9 cellular contexts compared by ENCODE assay signal in genomic region chr4:972651-973424, GRCh38. TPM values are rescaled to one million over a fixed set of nuclear protein-coding genes. Genes with fewer than 3 reads are reported as not detected.
DNase-seq lines count a peak whose midpoint lies in the region; ATAC-seq, FAIRE-seq and TF ChIP-seq lines count a peak whose summit lies in the region.
"Had no signal": no experiment of that assay in that cellular context is flagged by ENCODE, and none has a peak within 500 bp of the region (broad histone marks: within the 10 kb centered on the region; RNA-seq: fewer than 3 reads in every experiment).

No MANE protein-coding gene starts in this region.

- H3K4me2 ChIP-seq in HepG2 (ENCODE audit: low read depth, low read length) = peak overlapping the region; percentile 98

- H3K27ac Mint-ChIP-seq in brain = no peak overlapping the region

- peak overlapping the region; percentile 74 to 87 (median 81) for H3K4me3 ChIP-seq in HepG2 (replicated peaks in 1 of 3; ENCODE audit: insufficient read depth in 1 of 3, low read depth in 2 of 3, low read length in 3 of 3)

- POLR2A ChIA-PET in HepG2 (lab: Yijun Ruan, JAX) = interaction anchor here (1.4 kb wide), 2 partner anchors 14 to 41 kb away, joined by 3 to 4 read pairs; partner anchors contain the start of genes GAK, IDUA and TMEM175

- H3K36me3 ChIP-seq in HepG2 (replicated peaks in 1 of 2; ENCODE audit: control insufficient read depth in 1 of 2, insufficient read depth in 2 of 2, low read length in 2 of 2) = no peaks in the 10 kb centered on the region

- FAIRE-seq in HepG2 (lab: Jason Lieb, UNC) = no peak
- FAIRE-seq: frontal cortex had no signal

- no peak for TF ChIP-seq CTCF in brain (conservative IDR thresholded peaks at IDR 0.05)
- TF ChIP-seq CTCF in HepG2 (CRISPR knock-in tag; IDR thresholded peaks at IDR 0.05) = no peak

- no peak overlapping the region for H2AFZ ChIP-seq in HepG2 (ENCODE audit: low read length)

- peaks cover 4% of the 10 kb centered on the region for H3K4me1 Mint-ChIP-seq in brain

- intact Hi-C loops in HepG2 (cut with micrococcal nuclease; ENCODE audit: unreplicated experiment) = loop anchor here (2.0 kb wide), 1 partner anchor 20 kb away; the partner anchor contains the start of gene SLC26A1

- peak overlapping the region; percentile 67 for H3K9ac ChIP-seq in HepG2 (ENCODE audit: insufficient read depth, low read depth, low read length)

- peaks cover 21% of the 10 kb centered on the region for H3K4me1 ChIP-seq in HepG2 (ENCODE audit: insufficient read depth, low read length)

- TF ChIP-seq EP300 in HepG2 (IDR thresholded peaks at IDR 0.05; ENCODE audit: low read depth in 2 of 2, low read length in 2 of 2) (no peak), HepG2 (CRISPR knock-in tag; IDR thresholded peaks at IDR 0.05; ENCODE audit: borderline replicate concordance) (no peak)

- peaks cover 0 to 3% of the 10 kb centered on the region in 2 experiments; a peak in 2 of 5 replicates for H3K27me3 ChIP-seq in HepG2 (ENCODE audit: control insufficient read depth in 1 of 2, insufficient read depth in 2 of 2, low read length in 2 of 2)

- no peaks in the 10 kb centered on the region for H3K79me2 ChIP-seq in HepG2 (ENCODE audit: insufficient read depth, low read length)

- peaks cover 3% of the 10 kb centered on the region; the same call in 1 of the 2 replicates for H4K20me1 ChIP-seq in HepG2 (ENCODE audit: insufficient read depth, low read length)

- DNase-seq in T-helper 22 cell (ENCODE audit: low read depth) (peak; percentile 49), HepG2 (ENCODE audit: low spot score) (no peak), NCI-H2196 treated with DMSO at 0.1 percent for 48 hours (lab: John Stamatoyannopoulos, UW; ENCODE audit: unreplicated experiment) (no peak), NCI-H1105 treated with DMSO at 0.1 percent for 48 hours (lab: John Stamatoyannopoulos, UW) (no peak)
- peak; percentile 29 for DNase-seq in stimulated activated CD8-positive, alpha-beta memory T cell treated with anti-CD3 and anti-CD28 coated beads, Interleukin-12 subunit alpha, Interleukin-12 subunit beta, amount 100 ng/mL, for 1 hour (ENCODE audit: low read depth)

- peak overlapping the region; percentile 24 to 69 (median 64) for H3K4me3 Mint-ChIP-seq in brain

- peaks cover 0 to 19% (median 10%) of the 10 kb centered on the region in 5 experiments for H3K9me3 Mint-ChIP-seq in brain

- no peaks in the 10 kb centered on the region for H3K27me3 Mint-ChIP-seq in brain

- in situ Hi-C loops in HepG2 (cut with HindIII; ENCODE audit: extremely low pct_ligation_motif_present, low pct_unique_long_range_greater_than_20kb) = no loop called here

- peaks cover 9% of the 10 kb centered on the region for H3K36me3 Mint-ChIP-seq in brain

- no peak for TF ChIP-seq POLR2A in HepG2 (IDR thresholded peaks at IDR 0.05; ENCODE audit: insufficient read depth in 1 of 2, low read depth in 2 of 2, low read length in 2 of 2)

- peak; percentile 42 for ATAC-seq in GM18907 (IDR thresholded peaks at IDR 0.05; ENCODE audit: unreplicated experiment)
- ATAC-seq in HG02981 (IDR thresholded peaks at IDR 0.05; ENCODE audit: unreplicated experiment) = peak; percentile 35
- peak; percentile 56 for ATAC-seq in HepG2

- no peak for TF ChIP-seq RAD21 in HepG2 (CRISPR knock-in tag; IDR thresholded peaks at IDR 0.05)

- no TSS peak for BruUV-seq in HepG2 (replicated peaks; lab: Mats Ljungman, UMichigan)

- no peak overlapping the region for H3K27ac ChIP-seq in HepG2 (ENCODE audit: extremely low read length, insufficient read depth, low read length)

- no peaks in the 10 kb centered on the region for H3K9me3 ChIP-seq in HepG2 (ENCODE audit: low read length)

- WGBS in HepG2 (ENCODE audit: low lambda C conversion rate) = 0% methylated on average over 2 of the region's 65 CpGs

- CTCF ChIA-PET in HepG2 (lab: Yijun Ruan, JAX; ENCODE audit: low intra/inter-chr PET ratio, low total read pairs) = no interaction called here

RNA-seq across cellular contexts. Expression of gene DGKQ, which starts 0.5 kb away (rescaled TPM):
- polyA plus RNA-seq in brain (ENCODE audit: insufficient read depth, low read depth, low replicate concordance) = 4.4 TPM
- 3.2 and 7.2 TPM in 2 replicates for total RNA-seq in HepG2 (2016; rRNA removed; fragmentation: Illumina TruSeq; extraction: Trizol)
- total RNA-seq in HepG2 (2016; cell fraction: cytosol; rRNA removed; fragmentation: Illumina TruSeq; extraction: Trizol; ENCODE audit: low read depth) = 0.53 and 1.4 TPM in 2 replicates
- total RNA-seq in HepG2 (2016; cell fraction: insoluble cytoplasmic fraction; rRNA removed; fragmentation: Illumina TruSeq; extraction: Trizol) = 2.4 and 7.8 TPM in 2 replicates
- total RNA-seq in HepG2 (2016; cell fraction: membrane; rRNA removed; fragmentation: Illumina TruSeq; extraction: Trizol) = 2.5 and 2.9 TPM in 2 replicates
- total RNA-seq in HepG2 (2016; cell fraction: nucleus; rRNA removed; fragmentation: Illumina TruSeq; extraction: Trizol) = 7.0 and 7.9 TPM in 2 replicates
- 4.5 and 6.1 TPM in 2 replicates for polyA plus RNA-seq in HepG2 (2011; rRNA removed)
- polyA plus RNA-seq in HepG2 (2011; cell fraction: cytosol; rRNA removed) = 3.1 and 4.8 TPM in 2 replicates
- polyA plus RNA-seq in HepG2 (2011; cell fraction: nucleus; rRNA removed) = 50.5 and 58.5 TPM in 2 replicates
- polyA plus RNA-seq in HepG2 (2012) = 3.0 and 5.5 TPM in 2 replicates
- 0.35 and 0.36 TPM in 2 replicates for polyA plus RNA-seq in HepG2 (2016; cell fraction: cytosol; fragmentation: Illumina TruSeq; extraction: Trizol; ENCODE audit: low read depth)
- polyA plus RNA-seq in HepG2 (2016; cell fraction: insoluble cytoplasmic fraction; fragmentation: Illumina TruSeq; extraction: Trizol; ENCODE audit: low read depth) = 2.0 and 3.4 TPM in 2 replicates
- 1.3 and 1.7 TPM in 2 replicates for polyA plus RNA-seq in HepG2 (2016; cell fraction: membrane; fragmentation: Illumina TruSeq; extraction: Trizol; ENCODE audit: low read depth)
- 16.0 and 17.5 TPM in 2 replicates for polyA plus RNA-seq in HepG2 (2016; cell fraction: nucleus; fragmentation: Illumina TruSeq; extraction: Trizol; ENCODE audit: insufficient read depth, low read depth)
- 3.0 and 10.3 TPM in 2 replicates for polyA minus RNA-seq in HepG2 (2011; rRNA and poly(A)+ RNA removed; ENCODE audit: low replicate concordance)
- 4.2 and 4.9 TPM in 2 replicates for polyA minus RNA-seq in HepG2 (2011; cell fraction: cytosol; rRNA and poly(A)+ RNA removed)
- polyA minus RNA-seq in HepG2 (2011; cell fraction: nucleus; rRNA and poly(A)+ RNA removed) = 7.2 and 8.1 TPM in 2 replicates

RNA-seq across cellular contexts. Expression of gene IDUA, which starts 14.0 kb away (rescaled TPM):
- polyA plus RNA-seq in brain (ENCODE audit: insufficient read depth, low read depth, low replicate concordance) = 3.6 TPM
- total RNA-seq in HepG2 (2016; rRNA removed; fragmentation: Illumina TruSeq; extraction: Trizol) = 0.32 and 1.0 TPM in 2 replicates
- not detected in 2 replicates for total RNA-seq in HepG2 (2016; cell fraction: cytosol; rRNA removed; fragmentation: Illumina TruSeq; extraction: Trizol; ENCODE audit: low read depth)
- 0.84 TPM in 1 of 2 replicates, not detected in the other for total RNA-seq in HepG2 (2016; cell fraction: insoluble cytoplasmic fraction; rRNA removed; fragmentation: Illumina TruSeq; extraction: Trizol)
- total RNA-seq in HepG2 (2016; cell fraction: membrane; rRNA removed; fragmentation: Illumina TruSeq; extraction: Trizol) = 0.24 and 0.53 TPM in 2 replicates
- total RNA-seq in HepG2 (2016; cell fraction: nucleus; rRNA removed; fragmentation: Illumina TruSeq; extraction: Trizol) = 0.75 and 2.8 TPM in 2 replicates
- polyA plus RNA-seq in HepG2 (2011; rRNA removed) = 0.77 and 1.5 TPM in 2 replicates
- 0.24 and 0.27 TPM in 2 replicates for polyA plus RNA-seq in HepG2 (2011; cell fraction: cytosol; rRNA removed)
- polyA plus RNA-seq in HepG2 (2011; cell fraction: nucleus; rRNA removed) = 34.5 and 42.6 TPM in 2 replicates
- polyA plus RNA-seq in HepG2 (2012) = 1.0 and 2.7 TPM in 2 replicates
- polyA plus RNA-seq in HepG2 (2016; cell fraction: cytosol; fragmentation: Illumina TruSeq; extraction: Trizol; ENCODE audit: low read depth) = 0.19 and 0.29 TPM in 2 replicates
- not detected in 2 replicates for polyA plus RNA-seq in HepG2 (2016; cell fraction: insoluble cytoplasmic fraction; fragmentation: Illumina TruSeq; extraction: Trizol; ENCODE audit: low read depth)
- 0.19 and 0.30 TPM in 2 replicates for polyA plus RNA-seq in HepG2 (2016; cell fraction: membrane; fragmentation: Illumina TruSeq; extraction: Trizol; ENCODE audit: low read depth)
- polyA plus RNA-seq in HepG2 (2016; cell fraction: nucleus; fragmentation: Illumina TruSeq; extraction: Trizol; ENCODE audit: insufficient read depth, low read depth) = 2.2 and 4.7 TPM in 2 replicates
- 1.4 and 1.8 TPM in 2 replicates for polyA minus RNA-seq in HepG2 (2011; rRNA and poly(A)+ RNA removed; ENCODE audit: low replicate concordance)
- polyA minus RNA-seq in HepG2 (2011; cell fraction: cytosol; rRNA and poly(A)+ RNA removed) = 0.69 TPM in 1 of 2 replicates, not detected in the other
- polyA minus RNA-seq in HepG2 (2011; cell fraction: nucleus; rRNA and poly(A)+ RNA removed) = 3.5 and 4.0 TPM in 2 replicates

RNA-seq across cellular contexts. Expression of gene SLC26A1, which starts 20.4 kb away (rescaled TPM):
- polyA plus RNA-seq in brain (ENCODE audit: insufficient read depth, low read depth, low replicate concordance) (not detected), HepG2 (2011; rRNA removed) (5.4 and 8.4 TPM in 2 replicates)
- 7.2 and 22.9 TPM in 2 replicates for total RNA-seq in HepG2 (2016; rRNA removed; fragmentation: Illumina TruSeq; extraction: Trizol)
- total RNA-seq in HepG2 (2016; cell fraction: cytosol; rRNA removed; fragmentation: Illumina TruSeq; extraction: Trizol; ENCODE audit: low read depth) = 1.1 and 1.9 TPM in 2 replicates
- 6.6 and 22.7 TPM in 2 replicates for total RNA-seq in HepG2 (2016; cell fraction: insoluble cytoplasmic fraction; rRNA removed; fragmentation: Illumina TruSeq; extraction: Trizol)
- total RNA-seq in HepG2 (2016; cell fraction: membrane; rRNA removed; fragmentation: Illumina TruSeq; extraction: Trizol) = 4.2 and 4.6 TPM in 2 replicates
- total RNA-seq in HepG2 (2016; cell fraction: nucleus; rRNA removed; fragmentation: Illumina TruSeq; extraction: Trizol) = 23.8 and 28.9 TPM in 2 replicates
- 7.7 and 10.8 TPM in 2 replicates for polyA plus RNA-seq in HepG2 (2011; cell fraction: cytosol; rRNA removed)
- polyA plus RNA-seq in HepG2 (2011; cell fraction: nucleus; rRNA removed) = 30.6 and 45.2 TPM in 2 replicates
- polyA plus RNA-seq in HepG2 (2012) = 5.1 and 7.0 TPM in 2 replicates
- 1.2 and 1.5 TPM in 2 replicates for polyA plus RNA-seq in HepG2 (2016; cell fraction: cytosol; fragmentation: Illumina TruSeq; extraction: Trizol; ENCODE audit: low read depth)
- polyA plus RNA-seq in HepG2 (2016; cell fraction: insoluble cytoplasmic fraction; fragmentation: Illumina TruSeq; extraction: Trizol; ENCODE audit: low read depth) = 4.5 and 6.1 TPM in 2 replicates
- polyA plus RNA-seq in HepG2 (2016; cell fraction: membrane; fragmentation: Illumina TruSeq; extraction: Trizol; ENCODE audit: low read depth) = 1.6 and 2.2 TPM in 2 replicates
- 25.4 and 27.0 TPM in 2 replicates for polyA plus RNA-seq in HepG2 (2016; cell fraction: nucleus; fragmentation: Illumina TruSeq; extraction: Trizol; ENCODE audit: insufficient read depth, low read depth)
- 0.40 and 58.6 TPM in 2 replicates for polyA minus RNA-seq in HepG2 (2011; rRNA and poly(A)+ RNA removed; ENCODE audit: low replicate concordance)
- 13.4 and 13.6 TPM in 2 replicates for polyA minus RNA-seq in HepG2 (2011; cell fraction: cytosol; rRNA and poly(A)+ RNA removed)
- 37.7 and 40.7 TPM in 2 replicates for polyA minus RNA-seq in HepG2 (2011; cell fraction: nucleus; rRNA and poly(A)+ RNA removed)

RNA-seq across cellular contexts. Expression of gene FGFRL1, which starts 38.6 kb away (rescaled TPM):
- polyA plus RNA-seq in brain (ENCODE audit: insufficient read depth, low read depth, low replicate concordance) (14.7 TPM), HepG2 (2011; rRNA removed) (30.6 and 35.5 TPM in 2 replicates)
- 12.3 and 19.1 TPM in 2 replicates for total RNA-seq in HepG2 (2016; rRNA removed; fragmentation: Illumina TruSeq; extraction: Trizol)
- total RNA-seq in HepG2 (2016; cell fraction: cytosol; rRNA removed; fragmentation: Illumina TruSeq; extraction: Trizol; ENCODE audit: low read depth) = 8.9 and 9.3 TPM in 2 replicates
- total RNA-seq in HepG2 (2016; cell fraction: insoluble cytoplasmic fraction; rRNA removed; fragmentation: Illumina TruSeq; extraction: Trizol) = 11.5 and 17.5 TPM in 2 replicates
- total RNA-seq in HepG2 (2016; cell fraction: membrane; rRNA removed; fragmentation: Illumina TruSeq; extraction: Trizol) = 31.8 and 32.6 TPM in 2 replicates
- total RNA-seq in HepG2 (2016; cell fraction: nucleus; rRNA removed; fragmentation: Illumina TruSeq; extraction: Trizol) = 13.0 and 15.9 TPM in 2 replicates
- polyA plus RNA-seq in HepG2 (2011; cell fraction: cytosol; rRNA removed) = 37.2 and 49.4 TPM in 2 replicates
- 122 and 143 TPM in 2 replicates for polyA plus RNA-seq in HepG2 (2011; cell fraction: nucleus; rRNA removed)
- polyA plus RNA-seq in HepG2 (2012) = 21.8 and 31.9 TPM in 2 replicates
- 15.2 and 15.4 TPM in 2 replicates for polyA plus RNA-seq in HepG2 (2016; cell fraction: cytosol; fragmentation: Illumina TruSeq; extraction: Trizol; ENCODE audit: low read depth)
- 18.1 and 23.1 TPM in 2 replicates for polyA plus RNA-seq in HepG2 (2016; cell fraction: insoluble cytoplasmic fraction; fragmentation: Illumina TruSeq; extraction: Trizol; ENCODE audit: low read depth)
- 38.4 and 44.6 TPM in 2 replicates for polyA plus RNA-seq in HepG2 (2016; cell fraction: membrane; fragmentation: Illumina TruSeq; extraction: Trizol; ENCODE audit: low read depth)
- 33.6 and 40.0 TPM in 2 replicates for polyA plus RNA-seq in HepG2 (2016; cell fraction: nucleus; fragmentation: Illumina TruSeq; extraction: Trizol; ENCODE audit: insufficient read depth, low read depth)
- polyA minus RNA-seq in HepG2 (2011; rRNA and poly(A)+ RNA removed; ENCODE audit: low replicate concordance) = 74.3 and 145 TPM in 2 replicates
- polyA minus RNA-seq in HepG2 (2011; cell fraction: cytosol; rRNA and poly(A)+ RNA removed) = 22.8 and 26.5 TPM in 2 replicates
- 19.9 and 23.2 TPM in 2 replicates for polyA minus RNA-seq in HepG2 (2011; cell fraction: nucleus; rRNA and poly(A)+ RNA removed)

RNA-seq across cellular contexts. Expression of gene TMEM175, which starts 40.6 kb away (rescaled TPM):
- polyA plus RNA-seq in brain (ENCODE audit: insufficient read depth, low read depth, low replicate concordance) (61.5 TPM), HepG2 (2011; rRNA removed) (9.9 and 20.1 TPM in 2 replicates)
- total RNA-seq in HepG2 (2016; rRNA removed; fragmentation: Illumina TruSeq; extraction: Trizol) = 1.6 and 5.1 TPM in 2 replicates
- 1.9 and 3.4 TPM in 2 replicates for total RNA-seq in HepG2 (2016; cell fraction: cytosol; rRNA removed; fragmentation: Illumina TruSeq; extraction: Trizol; ENCODE audit: low read depth)
- 1.1 and 3.6 TPM in 2 replicates for total RNA-seq in HepG2 (2016; cell fraction: insoluble cytoplasmic fraction; rRNA removed; fragmentation: Illumina TruSeq; extraction: Trizol)
- total RNA-seq in HepG2 (2016; cell fraction: membrane; rRNA removed; fragmentation: Illumina TruSeq; extraction: Trizol) = 2.0 and 2.5 TPM in 2 replicates
- total RNA-seq in HepG2 (2016; cell fraction: nucleus; rRNA removed; fragmentation: Illumina TruSeq; extraction: Trizol) = 5.8 and 6.7 TPM in 2 replicates
- polyA plus RNA-seq in HepG2 (2011; cell fraction: cytosol; rRNA removed) = 6.1 TPM in 2 replicates
- 134 and 138 TPM in 2 replicates for polyA plus RNA-seq in HepG2 (2011; cell fraction: nucleus; rRNA removed)
- 7.2 and 10.7 TPM in 2 replicates for polyA plus RNA-seq in HepG2 (2012)
- polyA plus RNA-seq in HepG2 (2016; cell fraction: cytosol; fragmentation: Illumina TruSeq; extraction: Trizol; ENCODE audit: low read depth) = 1.4 and 3.1 TPM in 2 replicates
- 1.9 and 2.6 TPM in 2 replicates for polyA plus RNA-seq in HepG2 (2016; cell fraction: insoluble cytoplasmic fraction; fragmentation: Illumina TruSeq; extraction: Trizol; ENCODE audit: low read depth)
- polyA plus RNA-seq in HepG2 (2016; cell fraction: membrane; fragmentation: Illumina TruSeq; extraction: Trizol; ENCODE audit: low read depth) = 1.9 and 2.2 TPM in 2 replicates
- polyA plus RNA-seq in HepG2 (2016; cell fraction: nucleus; fragmentation: Illumina TruSeq; extraction: Trizol; ENCODE audit: insufficient read depth, low read depth) = 19.6 and 19.8 TPM in 2 replicates
- polyA minus RNA-seq in HepG2 (2011; rRNA and poly(A)+ RNA removed; ENCODE audit: low replicate concordance) = 15.5 and 17.1 TPM in 2 replicates
- 5.5 and 6.9 TPM in 2 replicates for polyA minus RNA-seq in HepG2 (2011; cell fraction: cytosol; rRNA and poly(A)+ RNA removed)
- 8.6 and 9.7 TPM in 2 replicates for polyA minus RNA-seq in HepG2 (2011; cell fraction: nucleus; rRNA and poly(A)+ RNA removed)

Comparison
In these comparisons a context has a peak if more than half of its experiments do, and no peak if none do; other contexts are left out.
1. DNase-seq: peak in T-helper 22 cell (single experiment) and stimulated activated CD8-positive, alpha-beta memory T cell treated with anti-CD3 and anti-CD28 coated beads, Interleukin-12 subunit alpha, Interleukin-12 subunit beta, amount 100 ng/mL, for 1 hour (single experiment); none in HepG2 (single experiment), NCI-H2196 treated with DMSO at 0.1 percent for 48 hours (single experiment) and NCI-H1105 treated with DMSO at 0.1 percent for 48 hours (single experiment).
2. Peak in every context shown above with its lines, with median percentiles within 50 percentile points of each other: ATAC-seq.